Comparison of ENCODE assay signal across 16 cellular contexts in the genomic region with DNA sequence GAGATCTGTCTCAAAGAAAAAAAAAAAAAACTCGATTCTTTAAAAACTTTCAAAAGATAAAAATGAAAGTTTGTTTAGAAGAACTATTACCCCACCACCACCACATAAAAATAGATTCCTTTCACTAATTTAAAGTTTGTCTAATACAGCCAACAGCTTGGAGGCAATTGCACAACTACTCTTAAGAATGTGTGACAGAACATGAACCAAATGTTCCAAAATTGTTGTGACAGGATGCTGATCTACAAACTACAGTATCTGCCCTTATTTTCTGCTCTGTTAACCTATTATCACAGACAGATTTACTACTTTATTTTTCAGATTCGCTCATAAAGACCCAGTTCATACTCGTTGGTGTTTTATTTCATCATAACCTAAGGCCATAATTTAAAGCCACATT. TPM values are rescaled to one million over a fixed set of nuclear protein-coding genes. Genes with fewer than 3 reads are reported as not detected.
DNase-seq lines count a peak whose midpoint lies in the region; ATAC-seq and TF ChIP-seq lines count a peak whose summit lies in the region.
"Had no signal": no experiment of that assay in that cellular context is flagged by ENCODE, and none has a peak within 500 bp of the region (broad histone marks: within the 10 kb centered on the region; RNA-seq: fewer than 3 reads in every experiment).

No MANE protein-coding gene starts in this region.

- no peak overlapping the region for H3K4me2 ChIP-seq in GM23338
- peak overlapping the region; percentile 75 for H3K4me2 ChIP-seq in smooth muscle cell

- H4K20me1 ChIP-seq in GM23338 (replicated peaks; ENCODE audit: insufficient read depth) = no peaks in the 10 kb centered on the region
- no peaks in the 10 kb centered on the region for H4K20me1 ChIP-seq in smooth muscle cell (ENCODE audit: low read depth)

- H3K9ac ChIP-seq in adipocyte (ENCODE audit: low read length) = peak overlapping the region; percentile 81
- H3K9ac ChIP-seq in smooth muscle cell (ENCODE audit: low read depth) = no peak overlapping the region
- H3K9ac ChIP-seq: parathyroid adenoma had no signal

- no peaks in the 10 kb centered on the region for H3F3A ChIP-seq in GM23338 (replicated peaks; ENCODE audit: low read depth)
- H3F3A ChIP-seq in smooth muscle cell (ENCODE audit: low read depth) = peaks cover 7% of the 10 kb centered on the region

- ATAC-seq in GM23338 = no peak
- ATAC-seq in heart left ventricle = peak; percentile 14 to 57 (median 35)
- ATAC-seq in HG03378 (IDR thresholded peaks at IDR 0.05; ENCODE audit: unreplicated experiment) = no peak

- H3K9me2 ChIP-seq in GM23338 (ENCODE audit: insufficient read depth) = no peaks in the 10 kb centered on the region

- no peak overlapping the region for H3K4me3 Mint-ChIP-seq in GM23338
- H3K4me3 Mint-ChIP-seq: WTC11 had no signal

- 59 to 70% (median 60%) methylated on average over 3 of the region's 3 CpGs for WGBS in heart left ventricle, 4 donors
- WGBS in smooth muscle cell (ENCODE audit: low lambda C conversion rate) = 22% methylated on average over 3 of the region's 3 CpGs

- TF ChIP-seq POLR2A in heart left ventricle (IDR thresholded peaks at IDR 0.05) = no peak

- H3K79me2 ChIP-seq in GM23338 (replicated peaks; ENCODE audit: insufficient read depth) = no peaks in the 10 kb centered on the region
- H3K79me2 ChIP-seq in smooth muscle cell (ENCODE audit: low read depth) = no peaks in the 10 kb centered on the region
- H3K79me2 ChIP-seq: parathyroid adenoma had no signal

- intact Hi-C loops in heart left ventricle (cut with DNase I) = no loop called here

- no peaks in the 10 kb centered on the region for H3K36me3 ChIP-seq in GM23338 (ENCODE audit: insufficient read depth)
- no peaks in the 10 kb centered on the region for H3K36me3 ChIP-seq in adipocyte (ENCODE audit: control insufficient read depth, insufficient read depth, low read length, severe bottlenecking)
- no peaks in the 10 kb centered on the region for H3K36me3 ChIP-seq in heart left ventricle
- H3K36me3 ChIP-seq in smooth muscle cell (ENCODE audit: low read depth) = no peaks in the 10 kb centered on the region
- H3K36me3 ChIP-seq: SJCRH30 had no signal

- no peaks in the 10 kb centered on the region for H3K9me3 ChIP-seq in adipocyte (ENCODE audit: control insufficient read depth, low read length)
- no peaks in the 10 kb centered on the region for H3K9me3 ChIP-seq in heart left ventricle
- H3K9me3 ChIP-seq in smooth muscle cell (replicated peaks; ENCODE audit: low read depth) = no peaks in the 10 kb centered on the region
- H3K9me3 ChIP-seq: SJCRH30 had no signal

- no peak for DNase-seq in GM23338 (ENCODE audit: low spot score)
- peak; percentile 90 for DNase-seq in adipocyte (ENCODE audit: low read depth)
- DNase-seq in heart left ventricle = no peak
- DNase-seq in smooth muscle cell (lab: John Stamatoyannopoulos, UW; ENCODE audit: unreplicated experiment) = no peak
- no peak for DNase-seq in 8988T
- DNase-seq in NCI-H69 (lab: John Stamatoyannopoulos, UW) = no peak
- no peak for DNase-seq in activated CD4-positive, alpha-beta T cell treated with anti-CD3 and anti-CD28 coated beads for 1 hour
- DNase-seq: central memory CD4-positive, alpha-beta T cell; DMS79 treated with DMSO at 0.1 percent for 48 hours; NCI-H1092; NCI-H510A; stimulated activated CD4-positive, alpha-beta T cell treated with anti-CD3 and anti-CD28 coated beads, Interleukin-4, amount 100 ng/mL, for 4 hours had no signal

- H3K27ac Mint-ChIP-seq in GM23338 = peak overlapping the region; percentile 47; the same call in 1 of the 2 replicates
- H3K27ac Mint-ChIP-seq: WTC11 had no signal

- H3K4me1 ChIP-seq in GM23338 (ENCODE audit: insufficient read depth) (no peaks in the 10 kb centered on the region), adipocyte (ENCODE audit: control insufficient read depth, insufficient read depth, low read length) (peaks cover 43% of the 10 kb centered on the region), heart left ventricle (peaks cover 0 to 24% (median 5%) of the 10 kb centered on the region in 12 donors), smooth muscle cell (ENCODE audit: low read depth) (peaks cover 11% of the 10 kb centered on the region)
- H3K4me1 ChIP-seq: parathyroid adenoma, SJCRH30 had no signal

- no peaks in the 10 kb centered on the region for H3K9me3 Mint-ChIP-seq in GM23338

- H3K27ac ChIP-seq in GM23338 (ENCODE audit: low read depth) (no peak overlapping the region), heart left ventricle (peak overlapping the region in 10 of 12 donors; percentile 3 to 54 (median 26)), smooth muscle cell (ENCODE audit: low read depth) (peak overlapping the region; percentile 87)
- H3K27ac ChIP-seq: parathyroid adenoma, SJCRH30 had no signal

- H2AFZ ChIP-seq in GM23338 (peak overlapping the region; percentile 74; the same call in 1 of the 2 replicates), smooth muscle cell (ENCODE audit: low read depth) (no peak overlapping the region)
- H2AFZ ChIP-seq: parathyroid adenoma had no signal

- H3K27me3 ChIP-seq in GM23338 (ENCODE audit: insufficient read depth) (peaks cover 14% of the 10 kb centered on the region), adipocyte (replicated peaks; ENCODE audit: control insufficient read depth, insufficient read depth, low read length) (no peaks in the 10 kb centered on the region), heart left ventricle (peaks cover 0 to 3% (median 0%) of the 10 kb centered on the region in 9 donors), smooth muscle cell (ENCODE audit: low read depth) (no peaks in the 10 kb centered on the region)
- H3K27me3 ChIP-seq: SJCRH30 had no signal

- H3K4me3 ChIP-seq in GM23338 = no peak overlapping the region
- peak overlapping the region; percentile 74 for H3K4me3 ChIP-seq in adipocyte (ENCODE audit: low read length)
- H3K4me3 ChIP-seq in heart left ventricle = no peak overlapping the region
- H3K4me3 ChIP-seq in smooth muscle cell = peak overlapping the region; percentile 13
- H3K4me3 ChIP-seq: SJCRH30 had no signal

- H3K27me3 Mint-ChIP-seq in GM23338 (ENCODE audit: insufficient read depth, low read depth, poor library complexity) = peaks cover 10% of the 10 kb centered on the region

- H3K4me1 Mint-ChIP-seq in GM23338 = peaks cover 17% of the 10 kb centered on the region; the same call in 2 of the 3 replicates

- TF ChIP-seq CTCF in GM23338 (conservative IDR thresholded peaks at IDR 0.05; ENCODE audit: low read depth in 2 of 2) = no peak
- no peak for TF ChIP-seq CTCF in heart left ventricle (IDR thresholded peaks at IDR 0.05)
- TF ChIP-seq CTCF in smooth muscle cell (IDR thresholded peaks at IDR 0.05; ENCODE audit: borderline replicate concordance, insufficient read depth, poor library complexity, severe bottlenecking) = no peak

- H3K36me3 Mint-ChIP-seq in GM23338 (ENCODE audit: low read depth) = no peaks in the 10 kb centered on the region
- H3K36me3 Mint-ChIP-seq: WTC11 had no signal

TF ChIP-seq in GM23338, 12 proteins besides CTCF, POLR2A, EP300 and RAD21 (continues in another document):
- TF ChIP-seq CREB1 (CRISPR knock-in tag; IDR thresholded peaks at IDR 0.05; ENCODE audit: low read depth) = no peak
- no peak for TF ChIP-seq EZH2phosphoT487 (IDR thresholded peaks at IDR 0.05; ENCODE audit: unreplicated experiment)
- no peak for TF ChIP-seq POLR2AphosphoS5 (IDR thresholded peaks at IDR 0.05; ENCODE audit: low read depth)
- TF ChIP-seq ZNF331 (CRISPR knock-in tag; IDR thresholded peaks at IDR 0.05; ENCODE audit: low read depth) = no peak
- TF ChIP-seq, protein P1, sequence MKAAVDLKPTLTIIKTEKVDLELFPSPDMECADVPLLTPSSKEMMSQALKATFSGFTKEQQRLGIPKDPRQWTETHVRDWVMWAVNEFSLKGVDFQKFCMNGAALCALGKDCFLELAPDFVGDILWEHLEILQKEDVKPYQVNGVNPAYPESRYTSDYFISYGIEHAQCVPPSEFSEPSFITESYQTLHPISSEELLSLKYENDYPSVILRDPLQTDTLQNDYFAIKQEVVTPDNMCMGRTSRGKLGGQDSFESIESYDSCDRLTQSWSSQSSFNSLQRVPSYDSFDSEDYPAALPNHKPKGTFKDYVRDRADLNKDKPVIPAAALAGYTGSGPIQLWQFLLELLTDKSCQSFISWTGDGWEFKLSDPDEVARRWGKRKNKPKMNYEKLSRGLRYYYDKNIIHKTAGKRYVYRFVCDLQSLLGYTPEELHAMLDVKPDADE (IDR thresholded peaks at IDR 0.05) = no peak
- no peak for TF ChIP-seq JUNB (IDR thresholded peaks at IDR 0.05; ENCODE audit: unreplicated experiment)
- no peak for TF ChIP-seq ZNF114 (CRISPR knock-in tag; IDR thresholded peaks at IDR 0.05)

RNA-seq across cellular contexts. Expression of a gene that starts 5.5 kb away (rescaled TPM):
- total RNA-seq in GM23338 (2014; rRNA removed; shearing (Covaris generic)) = 2.1 and 2.9 TPM in 2 replicates
- polyA plus RNA-seq in GM23338 (2016; fragmentation: Nextera tagmentation; extraction: Ambion mirVana) (1.2 and 1.7 TPM in 2 replicates), heart left ventricle (10 to 100 TPM in 1 of 2 donors, 1 to 10 TPM in 1; 6.9 to 10.3 TPM), smooth muscle cell (52.0 and 68.3 TPM in 2 replicates)
- total RNA-seq in heart left ventricle (10 to 100 TPM; 10.3 to 51.8 (median 28.1) TPM), smooth muscle cell (112 TPM in 2 replicates)

RNA-seq across cellular contexts. Expression of a gene that starts 57.7 kb away (rescaled TPM):
- 0.19 and 0.80 TPM in 2 replicates for total RNA-seq in GM23338 (2014; rRNA removed; shearing (Covaris generic))
- polyA plus RNA-seq in GM23338 (2016; fragmentation: Nextera tagmentation; extraction: Ambion mirVana) (0.12 and 0.58 TPM in 2 replicates), heart left ventricle (not detected), smooth muscle cell (not detected in 2 replicates)
- total RNA-seq in heart left ventricle (not detected), smooth muscle cell (not detected in 2 replicates)
- total RNA-seq: SJCRH30 had no signal

Comparison
In these comparisons a context has a peak if more than half of its experiments do, and no peak if none do; other contexts are left out.
1. ATAC-seq: peak in heart left ventricle (4 of 4); none in GM23338 (single experiment) and HG03378 (single experiment).
2. H3K4me3 ChIP-seq: peak in adipocyte (single experiment) and smooth muscle cell (single experiment); none in GM23338 (single experiment) and heart left ventricle (0 of 12).